ENCODE assay signal across 21 cellular contexts in the genomic region with DNA sequence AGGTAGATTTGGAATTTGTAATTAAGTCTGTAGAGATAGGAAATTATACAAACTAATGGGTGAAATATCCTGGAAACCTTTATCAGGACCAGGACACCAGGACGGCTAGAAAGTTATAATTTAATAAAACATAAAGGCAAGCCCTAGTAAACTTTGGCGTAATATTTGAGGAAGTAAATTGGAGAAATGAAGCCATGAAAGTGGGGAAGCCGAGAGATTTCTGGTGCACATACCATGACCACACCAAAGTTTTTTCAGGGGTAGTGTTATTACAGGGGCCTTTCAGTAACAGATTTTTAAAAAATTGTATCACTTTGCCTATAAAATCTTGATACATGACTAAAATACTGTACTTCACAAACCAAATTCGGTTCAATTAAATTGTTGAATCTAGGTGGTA. TPM values are rescaled to one million over a fixed set of nuclear protein-coding genes. Genes with fewer than 3 reads are reported as not detected.
DNase-seq lines count a peak whose midpoint lies in the region; ATAC-seq, FAIRE-seq and TF ChIP-seq lines count a peak whose summit lies in the region.
"Had no signal": no experiment of that assay in that cellular context is flagged by ENCODE, and none has a peak within 500 bp of the region (broad histone marks: within the 10 kb centered on the region; RNA-seq: fewer than 3 reads in every experiment).

No MANE protein-coding gene starts in this region.

- H3K27me3 ChIP-seq in aorta (ENCODE audit: control insufficient read depth in 1 of 2, insufficient read depth in 2 of 2, low read length in 1 of 2) (no peaks in the 10 kb centered on the region), pancreas (no peaks in the 10 kb centered on the region)

- no peak overlapping the region for H3K27ac ChIP-seq in OCI-LY7 (ENCODE audit: low read depth, low read length, poor library complexity, severe bottlenecking)
- H3K27ac ChIP-seq in aorta (ENCODE audit: low read depth in 1 of 2, low read length in 2 of 2) = no peak overlapping the region
- H3K27ac ChIP-seq in pancreas = no peak overlapping the region
- H3K27ac ChIP-seq: SK-N-MC had no signal

- ATAC-seq in naive B cell (ENCODE audit: low read depth in 2 of 2) = peak; percentile 50 to 60
- no peak for ATAC-seq in aorta (ENCODE audit: low FRiP score)
- no peak for ATAC-seq in pancreas
- ATAC-seq: CD8-positive, alpha-beta T cell; K562; Panc1 had no signal

- H3K4me3 ChIP-seq in OCI-LY7 (ENCODE audit: low read depth, low read length, poor library complexity, severe bottlenecking) = no peak overlapping the region
- no peak overlapping the region for H3K4me3 ChIP-seq in aorta (ENCODE audit: low read length in 2 of 2)
- H3K4me3 ChIP-seq in pancreas = no peak overlapping the region
- H3K4me3 ChIP-seq: K562, SK-N-MC had no signal

- FAIRE-seq in pancreas (lab: Jason Lieb, UNC) = no peak
- FAIRE-seq: D721Med, K562 had no signal

- intact Hi-C loops in OCI-LY7 (cut with micrococcal nuclease; ENCODE audit: unreplicated experiment) = no loop called here
- intact Hi-C loops in aorta (cut with DNase I) = no loop called here
- intact Hi-C loops in pancreas (cut with DNase I) = no loop called here

- peak overlapping the region in 7 of 8 donors; percentile 16 to 86 (median 47) for H3K4me3 Mint-ChIP-seq in naive B cell
- H3K4me3 Mint-ChIP-seq: CD8-positive, alpha-beta T cell had no signal

- H3K79me2 ChIP-seq in OCI-LY7 (ENCODE audit: insufficient read depth, low read depth, low read length) = no peaks in the 10 kb centered on the region

- H3K4me2 ChIP-seq in OCI-LY7 (ENCODE audit: low read length) = no peak overlapping the region

- H3K4me1 Mint-ChIP-seq in naive B cell = peaks cover 35 to 55% (median 47%) of the 10 kb centered on the region in 3 donors

- H2AFZ ChIP-seq in OCI-LY7 (ENCODE audit: low read length) = peak overlapping the region; percentile 68; the same call in 1 of the 2 replicates

- H3K27ac Mint-ChIP-seq in naive B cell = peak overlapping the region in 3 of 6 donors; percentile 37 to 76 (median 63)
- H3K27ac Mint-ChIP-seq: CD8-positive, alpha-beta T cell had no signal

- H3K36me3 ChIP-seq in OCI-LY7 (ENCODE audit: insufficient read depth, low read length) (no peaks in the 10 kb centered on the region; the same call in 1 of the 2 replicates), aorta (ENCODE audit: control insufficient read depth in 1 of 2, insufficient read depth in 2 of 2, low read length in 1 of 2) (no peaks in the 10 kb centered on the region), pancreas (no peaks in the 10 kb centered on the region)

- BruUV-seq in OCI-LY7 (replicated peaks; lab: Mats Ljungman, UMichigan) = no TSS peak

- WGBS in aorta, 2 donors = 83 to 87% methylated on average over 4 of the region's 4 CpGs
- WGBS in pancreas, 2 donors = 76 to 82% methylated on average over 4 of the region's 4 CpGs

- H4K20me1 ChIP-seq in OCI-LY7 (ENCODE audit: insufficient read depth, low read length) = no peaks in the 10 kb centered on the region

- DNase-seq in CD1c-positive myeloid dendritic cell (ENCODE audit: extremely low spot score) (peak; percentile 75), MV-4-11 (lab: John Stamatoyannopoulos, UW) (peak; percentile 80), OCI-LY7 (ENCODE audit: low spot score) (no peak), naive B cell (peak; percentile 51), aorta (no peak), pancreas (no peak), UCSD-AML1 (lab: John Stamatoyannopoulos, UW; ENCODE audit: unreplicated experiment) (no peak), NCI-H128 (lab: John Stamatoyannopoulos, UW; ENCODE audit: unreplicated experiment) (no peak)
- DNase-seq: CD8-positive, alpha-beta T cell; DMS79; H7; NCI-H1105 treated with DMSO at 0.1 percent for 48 hours; NCI-H187 treated with DMSO at 0.1 percent for 48 hours; NCI-H2171; NCI-H446; NCI-H69 had no signal

- H3K36me3 Mint-ChIP-seq in naive B cell = no peaks in the 10 kb centered on the region
- H3K36me3 Mint-ChIP-seq: CD8-positive, alpha-beta T cell had no signal

- no peak for TF ChIP-seq CTCF in OCI-LY7 (conservative IDR thresholded peaks at IDR 0.05; ENCODE audit: low read length)
- no peak for TF ChIP-seq CTCF in pancreas (IDR thresholded peaks at IDR 0.05)

- CTCF ChIA-PET in OCI-LY7 (lab: Charles Lee; ENCODE audit: unreplicated experiment) = no interaction called here

- no peaks in the 10 kb centered on the region for H3K9me3 Mint-ChIP-seq in naive B cell
- H3K9me3 Mint-ChIP-seq: CD8-positive, alpha-beta T cell had no signal

- POLR2A ChIA-PET in OCI-LY7 (lab: Charles Lee) = interaction anchor here (0.6 kb wide), 1 partner anchor 11 kb away, joined by 4 read pairs; no protein-coding TSS in a partner anchor

- H3K4me1 ChIP-seq in OCI-LY7 (ENCODE audit: insufficient read depth, low read length, poor library complexity, severe bottlenecking) (peaks cover 15% of the 10 kb centered on the region), aorta (ENCODE audit: control insufficient read depth in 1 of 2, insufficient read depth in 2 of 2, low read length in 2 of 2) (no peaks in the 10 kb centered on the region), pancreas (no peaks in the 10 kb centered on the region)

- H3K9me2 ChIP-seq in OCI-LY7 (ENCODE audit: insufficient read depth, low read length) = no peaks in the 10 kb centered on the region

- H3K9me3 ChIP-seq in OCI-LY7 (ENCODE audit: low read length) (peaks cover 6% of the 10 kb centered on the region; the same call in 1 of the 2 replicates), aorta (ENCODE audit: control insufficient read depth, low read length) (peaks cover 3% of the 10 kb centered on the region), pancreas (no peaks in the 10 kb centered on the region)

- H3K27me3 Mint-ChIP-seq in naive B cell = no peaks in the 10 kb centered on the region

RNA-seq across cellular contexts. Expression of a gene that starts 54.7 kb away (rescaled TPM):
- not detected in 2 replicates for total RNA-seq in OCI-LY7 (2014; rRNA removed; shearing (Covaris generic))
- total RNA-seq in OCI-LY7 (2022) (not detected in 2 replicates), aorta (not detected), pancreas (not detected)
- polyA plus RNA-seq in naive B cell (ENCODE audit: low read depth in 6 of 6) (not detected), aorta (not detected), pancreas (under 1 TPM in 1 of 2 donors, not detected in 1; 0.31 TPM)
- total RNA-seq: CD8-positive, alpha-beta T cell; H7; K562; T-helper 1 cell treated with Interleukin-12 subunit alpha and Interleukin-12 subunit beta and Interleukin-4 antibody, amounts not matched to agents 30 ng/mL and 1 ng/mL, for 36 hours had no signal
- polyA plus RNA-seq: K562 had no signal

RNA-seq across cellular contexts. Expression of a gene that starts 57.2 kb away (rescaled TPM):
- not detected in 2 replicates for total RNA-seq in OCI-LY7 (2014; rRNA removed; shearing (Covaris generic))
- total RNA-seq in OCI-LY7 (2022) = not detected in 2 replicates
- under 1 TPM in 3 of 6 donors, not detected in 3; 0.08 to 0.47 (median 0.36) TPM for polyA plus RNA-seq in naive B cell (ENCODE audit: low read depth in 6 of 6)
- total RNA-seq in aorta = under 1 TPM; 0.30 to 0.52 TPM
- polyA plus RNA-seq in aorta = under 1 TPM; 0.13 to 0.50 TPM
- total RNA-seq in pancreas = 1 to 10 TPM; 2.6 to 4.0 (median 3.3) TPM
- 1 to 10 TPM; 2.3 to 3.9 TPM for polyA plus RNA-seq in pancreas
- total RNA-seq: CD8-positive, alpha-beta T cell; K562; T-helper 1 cell treated with Interleukin-12 subunit alpha and Interleukin-12 subunit beta and Interleukin-4 antibody, amounts not matched to agents 30 ng/mL and 1 ng/mL, for 36 hours had no signal
- polyA plus RNA-seq: K562 had no signal

Comparison
In these comparisons a context has a peak if more than half of its experiments do, and no peak if none do; other contexts are left out.
1. DNase-seq: peak in CD1c-positive myeloid dendritic cell (single experiment), MV-4-11 (single experiment) and naive B cell (single experiment); none in OCI-LY7 (single experiment), aorta (0 of 2), pancreas (0 of 6), UCSD-AML1 (single experiment) and NCI-H128 (single experiment).
2. ATAC-seq: peak in naive B cell (2 of 2); none in aorta (single experiment) and pancreas (0 of 4).